1 cellular context compared by ENCODE assay signal in genomic region chr3:49779378-49780079, GRCh38.
TF ChIP-seq lines count a peak whose summit lies in the region.

No MANE protein-coding gene starts in this region.

TF ChIP-seq in WTC11, 78 proteins besides CTCF, POLR2A, EP300 and RAD21:
- no peak for TF ChIP-seq ZNF317 (CRISPR knock-in tag; IDR thresholded peaks at IDR 0.05; ENCODE audit: borderline replicate concordance, low read depth)
- no peak for TF ChIP-seq RORB (CRISPR knock-in tag; IDR thresholded peaks at IDR 0.05)
- TF ChIP-seq ZNF121 (CRISPR knock-in tag; IDR thresholded peaks at IDR 0.05): 0 out of 2 replicates have a peak, but pooled peaks have one; percentile 14
